In genomic region chr15:75201609-75202250, GRCh38 we compare ENCODE assay signal across 1 cellular context.
TF ChIP-seq lines count a peak whose summit lies in the region.

Gene C15orf39, plus strand, starts transcription at chr15:75201882. Its CDS starts 4,167 bp downstream, at chr15:75206049.

TF ChIP-seq in HepG2, 621 proteins besides CTCF, POLR2A, EP300 and RAD21 (continued from another document):
- TF ChIP-seq TFDP2 (CRISPR knock-in tag; IDR thresholded peaks at IDR 0.05): peak; percentile 59
- TF ChIP-seq HIVEP1 (CRISPR knock-in tag; IDR thresholded peaks at IDR 0.05): no peak; the same call in 1 of the 2 replicates
- no peak; the same call in 1 of the 2 replicates for TF ChIP-seq SKIL (CRISPR knock-in tag; IDR thresholded peaks at IDR 0.05; ENCODE audit: borderline replicate concordance)
- TF ChIP-seq, protein P1, sequence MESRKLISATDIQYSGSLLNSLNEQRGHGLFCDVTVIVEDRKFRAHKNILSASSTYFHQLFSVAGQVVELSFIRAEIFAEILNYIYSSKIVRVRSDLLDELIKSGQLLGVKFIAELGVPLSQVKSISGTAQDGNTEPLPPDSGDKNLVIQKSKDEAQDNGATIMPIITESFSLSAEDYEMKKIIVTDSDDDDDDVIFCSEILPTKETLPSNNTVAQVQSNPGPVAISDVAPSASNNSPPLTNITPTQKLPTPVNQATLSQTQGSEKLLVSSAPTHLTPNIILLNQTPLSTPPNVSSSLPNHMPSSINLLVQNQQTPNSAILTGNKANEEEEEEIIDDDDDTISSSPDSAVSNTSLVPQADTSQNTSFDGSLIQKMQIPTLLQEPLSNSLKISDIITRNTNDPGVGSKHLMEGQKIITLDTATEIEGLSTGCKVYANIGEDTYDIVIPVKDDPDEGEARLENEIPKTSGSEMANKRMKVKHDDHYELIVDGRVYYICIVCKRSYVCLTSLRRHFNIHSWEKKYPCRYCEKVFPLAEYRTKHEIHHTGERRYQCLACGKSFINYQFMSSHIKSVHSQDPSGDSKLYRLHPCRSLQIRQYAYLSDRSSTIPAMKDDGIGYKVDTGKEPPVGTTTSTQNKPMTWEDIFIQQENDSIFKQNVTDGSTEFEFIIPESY (CRISPR knock-in tag; IDR thresholded peaks at IDR 0.05): no peak
- TF ChIP-seq MXD4 (CRISPR knock-in tag; IDR thresholded peaks at IDR 0.05): no peak; the same call in 1 of the 2 replicates
- TF ChIP-seq, protein P2, sequence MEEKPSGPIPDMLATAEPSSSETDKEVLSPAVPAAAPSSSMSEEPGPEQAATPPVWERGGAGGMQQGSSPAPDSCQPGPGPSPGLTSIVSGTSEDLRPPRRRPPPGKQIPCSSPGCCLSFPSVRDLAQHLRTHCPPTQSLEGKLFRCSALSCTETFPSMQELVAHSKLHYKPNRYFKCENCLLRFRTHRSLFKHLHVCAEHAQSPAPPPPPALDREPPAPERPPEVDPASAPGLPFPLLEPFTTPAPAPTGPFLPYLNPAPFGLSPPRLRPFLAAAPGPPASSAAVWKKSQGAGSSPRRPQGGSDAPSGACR (CRISPR knock-in tag; IDR thresholded peaks at IDR 0.05): no peak
- TF ChIP-seq ZNF776 (CRISPR knock-in tag; IDR thresholded peaks at IDR 0.05): no peak; the same call in none of the 2 replicates
- peak; percentile 9; the same call in 1 of the 2 replicates for TF ChIP-seq ZNF235 (CRISPR knock-in tag; IDR thresholded peaks at IDR 0.05; ENCODE audit: borderline replicate concordance)
- TF ChIP-seq REL (CRISPR knock-in tag; conservative IDR thresholded peaks at IDR 0.05): no peak
- no peak for TF ChIP-seq ZFAT (CRISPR knock-in tag; conservative IDR thresholded peaks at IDR 0.05)
- TF ChIP-seq, protein P3, sequence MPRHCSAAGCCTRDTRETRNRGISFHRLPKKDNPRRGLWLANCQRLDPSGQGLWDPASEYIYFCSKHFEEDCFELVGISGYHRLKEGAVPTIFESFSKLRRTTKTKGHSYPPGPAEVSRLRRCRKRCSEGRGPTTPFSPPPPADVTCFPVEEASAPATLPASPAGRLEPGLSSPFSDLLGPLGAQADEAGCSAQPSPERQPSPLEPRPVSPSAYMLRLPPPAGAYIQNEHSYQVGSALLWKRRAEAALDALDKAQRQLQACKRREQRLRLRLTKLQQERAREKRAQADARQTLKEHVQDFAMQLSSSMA (CRISPR knock-in tag; IDR thresholded peaks at IDR 0.05): no peak
- TF ChIP-seq FOXK1 (CRISPR knock-in tag; IDR thresholded peaks at IDR 0.05; ENCODE audit: borderline replicate concordance, low read depth): no peak
- peak; percentile 59 for TF ChIP-seq YY1 (IDR thresholded peaks at IDR 0.05; ENCODE audit: insufficient read depth, insufficient replicate concordance, low read depth, low read length)
TF ChIP-seq in HepG2: peak in this region for 168.
